Comparison of ENCODE assay signal across 27 cellular contexts in the genomic region with DNA sequence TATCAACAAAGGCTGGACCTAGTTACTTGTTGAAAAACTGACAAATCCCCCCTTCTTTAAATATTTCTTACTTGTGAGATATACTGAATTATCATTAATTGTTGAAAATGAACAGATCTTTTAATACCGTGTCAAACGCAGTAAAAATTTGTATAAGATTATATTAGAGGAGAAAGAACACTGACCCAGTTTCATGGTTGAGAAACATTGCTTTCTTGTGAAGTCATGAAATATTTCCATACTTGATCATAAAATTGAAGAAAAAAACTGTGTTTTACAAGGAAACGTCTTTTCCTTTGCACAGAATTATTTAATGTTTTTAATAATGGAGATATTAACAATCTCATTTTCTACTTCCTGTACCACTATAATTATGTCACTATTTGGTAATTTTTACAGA. TPM values are rescaled to one million over a fixed set of nuclear protein-coding genes. Genes with fewer than 3 reads are reported as not detected.
DNase-seq lines count a peak whose midpoint lies in the region; FAIRE-seq and TF ChIP-seq lines count a peak whose summit lies in the region.
"Had no signal": no experiment of that assay in that cellular context is flagged by ENCODE, and none has a peak within 500 bp of the region (broad histone marks: within the 10 kb centered on the region; RNA-seq: fewer than 3 reads in every experiment).

No MANE protein-coding gene starts in this region.

- no peaks in the 10 kb centered on the region for H3K9me3 Mint-ChIP-seq in HFFc6
- H3K9me3 Mint-ChIP-seq: CD8-positive, alpha-beta T cell had no signal

- no TSS peak for BruUV-seq in endothelial cell of umbilical vein (replicated peaks; lab: Mats Ljungman, UMichigan)

- H3K27ac ChIP-seq in endothelial cell of umbilical vein (ENCODE audit: insufficient read depth, low read depth, low read length) (peak overlapping the region; percentile 71), kidney (ENCODE audit: low read depth in 2 of 2, low read length in 2 of 2) (no peak overlapping the region)
- H3K27ac ChIP-seq: C4-2B, SJCRH30 had no signal

- H3K27ac Mint-ChIP-seq in HFFc6 = peak overlapping the region; percentile 49
- H3K27ac Mint-ChIP-seq: B cell; CD8-positive, alpha-beta T cell had no signal

- H3K4me1 Mint-ChIP-seq in HFFc6 (ENCODE audit: low read depth) = peaks cover 88% of the 10 kb centered on the region
- H3K4me1 Mint-ChIP-seq: B cell had no signal

- peak overlapping the region; percentile 52 for H3K4me2 ChIP-seq in endothelial cell of umbilical vein (ENCODE audit: insufficient read depth, low read length)

- intact Hi-C loops in endothelial cell of umbilical vein (cut with micrococcal nuclease) (loop anchor here (1.0 to 2.0 kb wide), 2 partner anchors 31 to 75 kb away; no protein-coding TSS in a partner anchor), kidney (cut with DNase I) (no loop called here)

- H2AFZ ChIP-seq in endothelial cell of umbilical vein (ENCODE audit: low read depth, low read length) = no peak overlapping the region

- peak overlapping the region; percentile 35 for H3K9ac ChIP-seq in endothelial cell of umbilical vein (replicated peaks; ENCODE audit: extremely low read depth, insufficient read depth, low read length)
- H3K9ac ChIP-seq in kidney (ENCODE audit: low read length in 2 of 2) = no peak overlapping the region

- TF ChIP-seq CTCF in HFFc6 (IDR thresholded peaks at IDR 0.05) = no peak
- TF ChIP-seq CTCF in endothelial cell of umbilical vein (IDR thresholded peaks at IDR 0.05; ENCODE audit: extremely low read depth in 1 of 2, insufficient read depth in 1 of 2, low read depth in 1 of 2, low read length in 2 of 2) = no peak
- TF ChIP-seq CTCF in kidney (IDR thresholded peaks at IDR 0.05; ENCODE audit: borderline replicate concordance, extremely low read depth, insufficient read depth) = no peak

- H3K9me3 ChIP-seq in endothelial cell of umbilical vein (replicated peaks; ENCODE audit: control insufficient read depth, insufficient read depth, low read length) = no peaks in the 10 kb centered on the region
- no peaks in the 10 kb centered on the region for H3K9me3 ChIP-seq in kidney (ENCODE audit: control insufficient read depth in 1 of 2, low read length in 2 of 2)
- H3K9me3 ChIP-seq: Caco-2, SJCRH30 had no signal

- H3K9me1 ChIP-seq in endothelial cell of umbilical vein (replicated peaks; ENCODE audit: control insufficient read depth, extremely low read depth, insufficient read depth, low read length) = no peaks in the 10 kb centered on the region

- no peak for TF ChIP-seq POLR2A in endothelial cell of umbilical vein (IDR thresholded peaks at IDR 0.05; ENCODE audit: low read depth, low read length)

- DNase-seq in HFFc6 (peak; percentile 9), endothelial cell of umbilical vein (ENCODE audit: low read depth, low spot score) (peak; percentile 32), kidney (no peak), DMS153 treated with DMSO at 0.1 percent for 48 hours (lab: John Stamatoyannopoulos, UW; ENCODE audit: unreplicated experiment) (no peak), NCI-H146 treated with DMSO at 0.1 percent for 48 hours (lab: John Stamatoyannopoulos, UW; ENCODE audit: unreplicated experiment) (no peak), pons (ENCODE audit: low spot score) (no peak), NCI-H774 (lab: John Stamatoyannopoulos, UW) (no peak)
- DNase-seq: Caco-2; CD8-positive, alpha-beta T cell; DND-41; H7; Kasumi-1; MV-4-11; NCI-H1105; NCI-H1436 treated with DMSO at 0.1 percent for 48 hours; NCI-H1930; NCI-H2107; NCI-H524; NCI-H82; NK-92 treated with Interleukin-12 subunit alpha and Interleukin-12 subunit beta, amount 100 ng/mL, for 24 hours; PC-3; SJCRH30 had no signal

- no peaks in the 10 kb centered on the region for H3K79me2 ChIP-seq in endothelial cell of umbilical vein (ENCODE audit: control insufficient read depth, insufficient read depth, low read length)

- peak overlapping the region; percentile 20; the same call in 1 of the 2 replicates for H3K4me3 Mint-ChIP-seq in HFFc6
- H3K4me3 Mint-ChIP-seq: B cell; CD8-positive, alpha-beta T cell had no signal

- peaks cover 26% of the 10 kb centered on the region for H3K4me1 ChIP-seq in endothelial cell of umbilical vein (ENCODE audit: control insufficient read depth, extremely low read depth, insufficient read depth, low read length)
- no peaks in the 10 kb centered on the region for H3K4me1 ChIP-seq in kidney (ENCODE audit: control insufficient read depth in 1 of 2, insufficient read depth in 1 of 2, low read depth in 1 of 2, low read length in 2 of 2)
- H3K4me1 ChIP-seq: Caco-2 had no signal

- dilution Hi-C loops in endothelial cell of umbilical vein (cut with MboI; ENCODE audit: extremely low pct_ligation_motif_present, low sequenced_read_pairs) = no loop called here

- peaks cover 5 to 46% of the 10 kb centered on the region in 2 experiments for H3K36me3 ChIP-seq in endothelial cell of umbilical vein (ENCODE audit: control insufficient read depth in 2 of 2, extremely low read depth in 1 of 2, insufficient read depth in 2 of 2, low read length in 2 of 2)
- peaks cover 14 to 20% of the 10 kb centered on the region in 2 donors for H3K36me3 ChIP-seq in kidney (ENCODE audit: control insufficient read depth in 1 of 2, insufficient read depth in 2 of 2, low read length in 2 of 2)
- H3K36me3 ChIP-seq: SJCRH30 had no signal

- no peaks in the 10 kb centered on the region for H4K20me1 ChIP-seq in endothelial cell of umbilical vein (replicated peaks; ENCODE audit: control insufficient read depth, extremely low read depth, insufficient read depth, low read length)

- CTCF ChIA-PET in endothelial cell of umbilical vein (lab: Charles Lee) = interaction anchor here (1.2 to 1.5 kb wide), 2 partner anchors 18 to 115 kb away, joined by 3 to 6 read pairs; no protein-coding TSS in a partner anchor

- H3K27me3 ChIP-seq in endothelial cell of umbilical vein (ENCODE audit: control insufficient read depth in 2 of 2, insufficient read depth in 2 of 2, low read length in 2 of 2) = no peaks in the 10 kb centered on the region
- H3K27me3 ChIP-seq: SJCRH30 had no signal

- H3K4me3 ChIP-seq in endothelial cell of umbilical vein (replicated peaks in 1 of 3; ENCODE audit: insufficient read depth in 1 of 3, low read depth in 1 of 3, low read length in 3 of 3) = no peak overlapping the region
- H3K4me3 ChIP-seq in kidney (ENCODE audit: low read length in 2 of 2) = no peak overlapping the region
- H3K4me3 ChIP-seq: K562, SJCRH30 had no signal

- H3K36me3 Mint-ChIP-seq in HFFc6 (ENCODE audit: low read depth) = peaks cover 66% of the 10 kb centered on the region
- H3K36me3 Mint-ChIP-seq: CD8-positive, alpha-beta T cell had no signal

- FAIRE-seq in endothelial cell of umbilical vein (lab: Jason Lieb, UNC) (no peak), kidney (lab: Jason Lieb, UNC) (peak; percentile 47)
- FAIRE-seq: G401.6, HTR-8/SVneo, K562 had no signal

- POLR2A ChIA-PET in endothelial cell of umbilical vein (lab: Charles Lee) = no interaction called here

- H3K27me3 Mint-ChIP-seq in HFFc6 (ENCODE audit: insufficient read depth) = no peaks in the 10 kb centered on the region

TF ChIP-seq in endothelial cell of umbilical vein, 7 proteins besides CTCF, POLR2A, EP300 and RAD21:
- TF ChIP-seq FOS (IDR thresholded peaks at IDR 0.05; ENCODE audit: borderline replicate concordance, insufficient read depth, low read length) (no peak), MYC (IDR thresholded peaks at IDR 0.05; ENCODE audit: low read depth, low read length) (no peak), MAX (IDR thresholded peaks at IDR 0.05; ENCODE audit: insufficient read depth, insufficient read length) (no peak), POLR2AphosphoS5 (IDR thresholded peaks at IDR 0.05; ENCODE audit: insufficient read depth, low read depth, low read length) (no peak), JUN (IDR thresholded peaks at IDR 0.05; ENCODE audit: borderline replicate concordance, insufficient read depth, insufficient read length, low read depth) (no peak), EZH2 (IDR thresholded peaks at IDR 0.05; ENCODE audit: borderline replicate concordance, low read depth, low read length, severe bottlenecking) (no peak), GATA2 (IDR thresholded peaks at IDR 0.05; ENCODE audit: insufficient read depth, insufficient read length, low read depth, low read length) (no peak)

RNA-seq across cellular contexts. Expression of gene MOCS2, which starts 45.8 kb away (rescaled TPM):
- total RNA-seq in HFFc6 (2021; fragmentation: NEBNext Ultra II Directional; extraction: Animal tissue kit (Norgen Biotek cat#: 25700)) = 10 to 100 TPM; 51.2 to 58.7 (median 54.9) TPM
- total RNA-seq in endothelial cell of umbilical vein (31.1 and 31.5 TPM in 2 replicates), kidney (52.2 TPM)
- polyA plus RNA-seq in endothelial cell of umbilical vein (10.4 and 14.3 TPM in 2 replicates), kidney (ENCODE audit: insufficient read depth, low read depth, low replicate concordance) (168 TPM)
- 27.5 and 29.3 TPM in 2 replicates for polyA plus RNA-seq in endothelial cell of umbilical vein (2011; cell fraction: cytosol; rRNA removed)
- polyA plus RNA-seq in endothelial cell of umbilical vein (2011; cell fraction: nucleus; rRNA removed) = 11.8 and 16.5 TPM in 2 replicates
- polyA plus RNA-seq in endothelial cell of umbilical vein (2012) = 30.0 and 49.2 TPM in 2 replicates
- polyA minus RNA-seq in endothelial cell of umbilical vein = 8.2 and 8.6 TPM in 2 replicates
- 13.0 TPM for polyA minus RNA-seq in endothelial cell of umbilical vein (2011; cell fraction: cytosol; rRNA and poly(A)+ RNA removed)
- 4.8 and 8.7 TPM in 2 replicates for polyA minus RNA-seq in endothelial cell of umbilical vein (2011; cell fraction: nucleus; rRNA and poly(A)+ RNA removed)

Comparison
In these comparisons a context has a peak if more than half of its experiments do, and no peak if none do; other contexts are left out.
1. DNase-seq: peak in HFFc6 (single experiment) and endothelial cell of umbilical vein (single experiment); none in kidney (single experiment), DMS153 treated with DMSO at 0.1 percent for 48 hours (single experiment), NCI-H146 treated with DMSO at 0.1 percent for 48 hours (single experiment), pons (single experiment) and NCI-H774 (single experiment).